Comparison of ENCODE assay signal across 8 cellular contexts in the genomic region with DNA sequence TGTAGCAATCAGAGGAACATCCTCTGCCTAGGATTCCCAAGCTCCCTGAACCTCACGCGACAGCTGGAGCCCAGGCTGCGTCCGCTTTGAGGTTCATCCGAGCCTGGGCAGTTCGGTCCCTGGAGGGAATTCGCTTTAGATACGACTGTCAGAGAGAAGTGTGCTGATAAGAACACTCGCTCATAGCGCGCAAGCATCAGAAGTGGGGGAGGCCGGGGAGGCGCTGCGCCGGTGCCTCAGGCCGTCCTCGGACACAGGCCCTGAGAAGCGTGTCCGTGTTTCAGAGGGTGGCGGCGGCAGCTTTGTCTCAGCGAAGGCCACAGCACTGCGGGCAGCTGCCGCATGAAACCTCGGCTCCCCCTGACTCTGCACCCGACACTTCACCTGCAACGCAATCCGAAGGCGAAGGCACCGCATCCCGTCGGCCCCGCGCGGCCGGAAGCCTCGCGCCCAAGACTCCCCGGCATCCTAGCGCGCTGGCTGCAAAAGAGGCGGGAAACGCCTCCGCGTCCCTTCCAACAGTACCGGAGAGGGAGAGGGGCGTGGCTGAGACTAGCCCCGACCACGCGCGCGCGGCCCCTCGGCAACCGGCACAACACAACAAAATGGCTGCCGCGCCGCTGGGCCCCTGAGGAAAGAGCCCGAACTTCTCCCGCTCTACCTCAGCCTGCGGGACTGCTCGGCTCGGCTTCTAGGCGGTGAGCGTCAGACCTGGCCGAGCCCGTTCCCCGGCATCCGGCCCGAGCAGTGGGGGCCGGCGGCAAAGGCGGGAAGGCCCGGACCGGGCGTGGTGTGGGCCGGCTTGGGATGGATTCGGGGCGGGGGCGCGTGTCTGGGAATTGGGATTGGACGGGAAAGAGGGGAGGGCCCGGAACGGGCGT. TPM values are rescaled to one million over a fixed set of nuclear protein-coding genes. Genes with fewer than 3 reads are reported as not detected.
A peak's percentile ranks its signal among the peaks of the same experiment; 100 is the strongest.
DNase-seq lines count a peak whose midpoint lies in the region; ATAC-seq and TF ChIP-seq lines count a peak whose summit lies in the region.

A gene with protein sequence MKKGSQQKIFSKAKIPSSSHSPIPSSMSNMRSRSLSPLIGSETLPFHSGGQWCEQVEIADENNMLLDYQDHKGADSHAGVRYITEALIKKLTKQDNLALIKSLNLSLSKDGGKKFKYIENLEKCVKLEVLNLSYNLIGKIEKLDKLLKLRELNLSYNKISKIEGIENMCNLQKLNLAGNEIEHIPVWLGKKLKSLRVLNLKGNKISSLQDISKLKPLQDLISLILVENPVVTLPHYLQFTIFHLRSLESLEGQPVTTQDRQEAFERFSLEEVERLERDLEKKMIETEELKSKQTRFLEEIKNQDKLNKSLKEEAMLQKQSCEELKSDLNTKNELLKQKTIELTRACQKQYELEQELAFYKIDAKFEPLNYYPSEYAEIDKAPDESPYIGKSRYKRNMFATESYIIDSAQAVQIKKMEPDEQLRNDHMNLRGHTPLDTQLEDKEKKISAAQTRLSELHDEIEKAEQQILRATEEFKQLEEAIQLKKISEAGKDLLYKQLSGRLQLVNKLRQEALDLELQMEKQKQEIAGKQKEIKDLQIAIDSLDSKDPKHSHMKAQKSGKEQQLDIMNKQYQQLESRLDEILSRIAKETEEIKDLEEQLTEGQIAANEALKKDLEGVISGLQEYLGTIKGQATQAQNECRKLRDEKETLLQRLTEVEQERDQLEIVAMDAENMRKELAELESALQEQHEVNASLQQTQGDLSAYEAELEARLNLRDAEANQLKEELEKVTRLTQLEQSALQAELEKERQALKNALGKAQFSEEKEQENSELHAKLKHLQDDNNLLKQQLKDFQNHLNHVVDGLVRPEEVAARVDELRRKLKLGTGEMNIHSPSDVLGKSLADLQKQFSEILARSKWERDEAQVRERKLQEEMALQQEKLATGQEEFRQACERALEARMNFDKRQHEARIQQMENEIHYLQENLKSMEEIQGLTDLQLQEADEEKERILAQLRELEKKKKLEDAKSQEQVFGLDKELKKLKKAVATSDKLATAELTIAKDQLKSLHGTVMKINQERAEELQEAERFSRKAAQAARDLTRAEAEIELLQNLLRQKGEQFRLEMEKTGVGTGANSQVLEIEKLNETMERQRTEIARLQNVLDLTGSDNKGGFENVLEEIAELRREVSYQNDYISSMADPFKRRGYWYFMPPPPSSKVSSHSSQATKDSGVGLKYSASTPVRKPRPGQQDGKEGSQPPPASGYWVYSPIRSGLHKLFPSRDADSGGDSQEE (N-terminal part only) (plus strand): TSS at position 586 of the 881 bp plus-strand sequence. CDS start 13,372 bp downstream, outside the sequence.

- peak; percentile 51 for ATAC-seq in GM19328 (IDR thresholded peaks at IDR 0.05; ENCODE audit: unreplicated experiment)
- ATAC-seq in HG03469 (IDR thresholded peaks at IDR 0.05; ENCODE audit: unreplicated experiment): peak; percentile 53

- CTCF ChIA-PET in BJ (lab: Yijun Ruan, JAX): interaction anchor here (1.2 kb wide), 1 partner anchor 14 kb away, joined by 7 read pairs; no protein-coding TSS in a partner anchor

- H3K27ac Mint-ChIP-seq in chondrocyte (ENCODE audit: unreplicated experiment): peak within 1 kb of the TSS; percentile 95

- no peak for TF ChIP-seq CTCF in BJ (IDR thresholded peaks at IDR 0.05; ENCODE audit: insufficient read depth, low read depth, low read length)
- no peak for TF ChIP-seq CTCF in chondrocyte (IDR thresholded peaks at IDR 0.05)

- H3K4me1 Mint-ChIP-seq in chondrocyte (ENCODE audit: low read depth): peaks cover 23% of the 10 kb centered on the region

- H3K27ac ChIP-seq in layer of hippocampus (ENCODE audit: low read depth, low read length): peak within 1 kb of the TSS; percentile 82

- no peaks in the 10 kb centered on the region for H3K36me3 ChIP-seq in BJ (ENCODE audit: control insufficient read depth, insufficient read depth, low read length)

- no peak for DNase-seq in BJ (ENCODE audit: low read depth)
- peak; percentile 78 to 92 for DNase-seq in NCI-H526 (lab: John Stamatoyannopoulos, UW)
- peak; percentile 84 for DNase-seq in activated CD4-positive, alpha-beta T cell treated with anti-CD3 and anti-CD28 coated beads for 4 hours
- peak; percentile 96 for DNase-seq in chondrocyte (ENCODE audit: low spot score)
- DNase-seq in stimulated activated CD4-positive, alpha-beta T cell treated with anti-CD3 and anti-CD28 coated beads, Interleukin-1b, Interleukin-23, amount 100 ng/mL, for 24 hours (ENCODE audit: low read depth in 4 of 4, low spot score in 1 of 4): peak; percentile 80 to 92 (median 86)

- H3K9me3 Mint-ChIP-seq in chondrocyte (ENCODE audit: low read depth): no peaks in the 10 kb centered on the region

- H3K4me3 Mint-ChIP-seq in chondrocyte (ENCODE audit: unreplicated experiment): peak within 1 kb of the TSS; percentile 95

- peak within 1 kb of the TSS; percentile 69 for H3K4me3 ChIP-seq in BJ (ENCODE audit: low read depth, low read length)

- H3K27me3 Mint-ChIP-seq in chondrocyte (ENCODE audit: low read depth): no peaks in the 10 kb centered on the region

- H3K36me3 Mint-ChIP-seq in chondrocyte (ENCODE audit: low read depth): no peaks in the 10 kb centered on the region

- no peaks in the 10 kb centered on the region for H3K27me3 ChIP-seq in BJ (ENCODE audit: control insufficient read depth, insufficient read depth, low read length)
- H3K27me3 ChIP-seq in layer of hippocampus (ENCODE audit: control insufficient read depth, insufficient read depth, low read length): no peaks in the 10 kb centered on the region

- POLR2A ChIA-PET in BJ (lab: Charles Lee): no interaction called here

RNA-seq across cellular contexts. Expression of the gene that starts here (rescaled TPM):
- polyA plus RNA-seq in BJ (2011; rRNA removed): 3.6 and 5.2 TPM in 2 replicates
- polyA minus RNA-seq in BJ (2011; rRNA and poly(A)+ RNA removed): 3.3 and 4.4 TPM in 2 replicates
- 4.9 to 9.4 TPM (median 4.9 TPM) in 3 replicates for total RNA-seq in chondrocyte
